Comparison of ENCODE assay signal across 8 cellular contexts in genomic region chr3:49028673-49029562, GRCh38. TPM values are rescaled to one million over a fixed set of nuclear protein-coding genes. Genes with fewer than 3 reads are reported as not detected.
DNase-seq lines count a peak whose midpoint lies in the region; ATAC-seq and TF ChIP-seq lines count a peak whose summit lies in the region.

IMPDH2 (minus strand) TSS chr3:49029398; CDS start chr3:49029350, 48 bp downstream.

- no peaks in the 10 kb centered on the region for H3K27me3 Mint-ChIP-seq in chondrocyte (ENCODE audit: low read depth)

- H3K4me3 ChIP-seq in AG10803 (ENCODE audit: low read length) = peak within 1 kb of the TSS; percentile 97

- peaks cover 50% of the 10 kb centered on the region for H3K4me1 Mint-ChIP-seq in chondrocyte (ENCODE audit: low read depth)

- peak; percentile 93 for ATAC-seq in GM19035 (IDR thresholded peaks at IDR 0.05; ENCODE audit: unreplicated experiment)
- ATAC-seq in HG03342 (IDR thresholded peaks at IDR 0.05; ENCODE audit: unreplicated experiment) = peak; percentile 88

- peak within 1 kb of the TSS; percentile 99 for H3K27ac Mint-ChIP-seq in chondrocyte (ENCODE audit: unreplicated experiment)

- TF ChIP-seq CTCF in AG10803 (conservative IDR thresholded peaks at IDR 0.05; ENCODE audit: low read length) (no peak), chondrocyte (IDR thresholded peaks at IDR 0.05) (peak; percentile 53)

- no peaks in the 10 kb centered on the region for H3K9me3 Mint-ChIP-seq in chondrocyte (ENCODE audit: low read depth)

- peaks cover 33% of the 10 kb centered on the region for H3K36me3 Mint-ChIP-seq in chondrocyte (ENCODE audit: low read depth)

- peak within 1 kb of the TSS; percentile 94 for H3K4me3 Mint-ChIP-seq in chondrocyte (ENCODE audit: unreplicated experiment)

- DNase-seq in AG10803 (ENCODE audit: low read depth) (peak; percentile 90), NCI-H510A (lab: John Stamatoyannopoulos, UW) (peak; percentile 68), chondrocyte (ENCODE audit: low spot score) (peak; percentile 97), kidney glomerular epithelial cell (lab: John Stamatoyannopoulos, UW) (peak; percentile 88)
- peak; percentile 91 for DNase-seq in activated CD4-positive, alpha-beta T cell treated with anti-CD3 and anti-CD28 coated beads for 1 hour
- DNase-seq in stimulated activated CD4-positive, alpha-beta T cell treated with anti-CD3 and anti-CD28 coated beads, Interleukin-15, amount 100 ng/mL, for 48 hours (ENCODE audit: low read depth in 2 of 2) = peak; percentile 87 to 91

RNA-seq across cellular contexts. Expression of gene IMPDH2, which starts in this region (rescaled TPM):
- total RNA-seq in chondrocyte = 133 to 199 TPM (median 140 TPM) in 3 replicates

Comparison
In these comparisons a context has a peak if more than half of its experiments do, and no peak if none do; other contexts are left out.
1. Peak in every context shown above with its lines: DNase-seq, ATAC-seq and H3K4me3 ChIP-seq.